ENCODE assay signal across 8 cellular contexts in genomic region chr11:35617687-35618496, GRCh38. TPM values are rescaled to one million over a fixed set of nuclear protein-coding genes. Genes with fewer than 3 reads are reported as not detected.
A peak's percentile ranks its signal among the peaks of the same experiment; 100 is the strongest.
DNase-seq lines count a peak whose midpoint lies in the region; ATAC-seq, FAIRE-seq and TF ChIP-seq lines count a peak whose summit lies in the region.

FJX1 (plus strand) TSS chr11:35618460; CDS start chr11:35618637, 177 bp downstream.

- FAIRE-seq in A549 (lab: Jason Lieb, UNC): no peak

- POLR2A ChIA-PET in A549 (lab: Yijun Ruan, JAX): interaction anchor here (0.7 to 1.7 kb wide), 5 partner anchors 38 to 861 kb away, joined by 3 to 5 read pairs (median 3); partner anchors contain the start of gene LDLRAD3

- H3K36me3 ChIP-seq in upper lobe of left lung: no peaks in the 10 kb centered on the region

- H3K9me3 ChIP-seq in A549: no peaks in the 10 kb centered on the region
- no peaks in the 10 kb centered on the region for H3K9me3 ChIP-seq in upper lobe of left lung

- DNase-seq in A549 (ENCODE audit: low read depth in 1 of 2, low spot score in 1 of 2) (peak; percentile 81 to 83), NCI-H2171 treated with DMSO at 0.1 percent for 48 hours (lab: John Stamatoyannopoulos, UW) (peak; percentile 77), fibroblast of the aortic adventitia (ENCODE audit: low read depth) (peak; percentile 92), naive B cell (peak; percentile 16), upper lobe of left lung (peak; percentile 31 to 88)
- peak; percentile 22 to 23 for DNase-seq in activated T-cell treated with anti-CD3 and anti-CD28 coated beads, Interleukin-2, amount 50 U/mL, for 72 hours

- H3K4me3 Mint-ChIP-seq in activated T-cell treated with anti-CD3 and anti-CD28 coated beads, Interleukin-2, amount 50 U/mL, for 72 hours: peak within 1 kb of the TSS; percentile 79 to 86
- H3K4me3 Mint-ChIP-seq in naive B cell: peak within 1 kb of the TSS; percentile 79 to 91 (median 88)

- CTCF ChIA-PET in A549 (lab: Yijun Ruan, JAX): interaction anchor here (0.8 to 5.8 kb wide), 12 partner anchors 9 to 649 kb away, joined by 3 to 60 read pairs (median 4); no protein-coding TSS in a partner anchor

- TF ChIP-seq RAD21 in A549 (conservative IDR thresholded peaks at IDR 0.05 in 1 of 2, IDR thresholded peaks at IDR 0.05 in 1 of 2): no peak; a peak in 1 of 5 replicates

- peaks cover 4% of the 10 kb centered on the region for H3K4me1 Mint-ChIP-seq in activated T-cell treated with anti-CD3 and anti-CD28 coated beads, Interleukin-2, amount 50 U/mL, for 72 hours (ENCODE audit: low read depth)
- H3K4me1 Mint-ChIP-seq in naive B cell: peaks cover 5 to 23% (median 10%) of the 10 kb centered on the region in 3 donors

- H3K4me2 ChIP-seq in A549: peak within 1 kb of the TSS; percentile 94

- H3K9me3 Mint-ChIP-seq in activated T-cell treated with anti-CD3 and anti-CD28 coated beads, Interleukin-2, amount 50 U/mL, for 72 hours: no peaks in the 10 kb centered on the region
- peaks cover 0 to 1% (median 0%) of the 10 kb centered on the region in 7 donors for H3K9me3 Mint-ChIP-seq in naive B cell

- H3K27me3 ChIP-seq in upper lobe of left lung: peaks cover 0 to 8% (median 3%) of the 10 kb centered on the region in 4 donors

- 7% methylated on average over 20 of the region's 57 CpGs for WGBS in A549 (ENCODE audit: missing lambda C conversion rate)
- WGBS in upper lobe of left lung, 2 donors: 1 to 3% methylated on average over 13 to 43 of the region's 57 CpGs

- peaks cover 58% of the 10 kb centered on the region for H3K27me3 Mint-ChIP-seq in activated T-cell treated with anti-CD3 and anti-CD28 coated beads, Interleukin-2, amount 50 U/mL, for 72 hours (ENCODE audit: low read depth)
- H3K27me3 Mint-ChIP-seq in naive B cell: peaks cover 29 to 59% (median 53%) of the 10 kb centered on the region in 3 donors

- TF ChIP-seq POLR2A in A549 (IDR thresholded peaks at IDR 0.05; ENCODE audit: low read length): peak; percentile 19; the same call in 1 of the 2 replicates
- TF ChIP-seq POLR2A in upper lobe of left lung (IDR thresholded peaks at IDR 0.05): no peak

- no peak within 1 kb of the TSS for H3K27ac Mint-ChIP-seq in activated T-cell treated with anti-CD3 and anti-CD28 coated beads, Interleukin-2, amount 50 U/mL, for 72 hours
- H3K27ac Mint-ChIP-seq in naive B cell: peak within 1 kb of the TSS in 1 of 6 donors; percentile 47

- peaks cover 0 to 2% of the 10 kb centered on the region in 2 donors for H3K36me3 Mint-ChIP-seq in activated T-cell treated with anti-CD3 and anti-CD28 coated beads, Interleukin-2, amount 50 U/mL, for 72 hours (ENCODE audit: insufficient read depth in 2 of 2)
- no peaks in the 10 kb centered on the region for H3K36me3 Mint-ChIP-seq in naive B cell

- H3K27ac ChIP-seq in A549 (peak within 1 kb of the TSS; percentile 94 to 97), upper lobe of left lung (peak within 1 kb of the TSS; percentile 81 to 83 (median 82))

- H3K4me1 ChIP-seq in A549 (peaks cover 46% of the 10 kb centered on the region; the same call in 2 of the 3 replicates), upper lobe of left lung (peaks cover 24 to 46% (median 37%) of the 10 kb centered on the region in 4 donors)

- H3K4me3 ChIP-seq in A549: peak within 1 kb of the TSS; percentile 90
- peak within 1 kb of the TSS; percentile 79 for H3K4me3 ChIP-seq in GM12875 (ENCODE audit: low read depth, low read length)
- peak within 1 kb of the TSS; percentile 76 for H3K4me3 ChIP-seq in fibroblast of the aortic adventitia (ENCODE audit: low read depth, low read length)
- H3K4me3 ChIP-seq in upper lobe of left lung: peak within 1 kb of the TSS; percentile 47 to 72 (median 66)

- TF ChIP-seq EP300 in A549 (IDR thresholded peaks at IDR 0.05) (peak in 1 of 2 experiments; percentile 27; a peak in 1 of 5 replicates), upper lobe of left lung (IDR thresholded peaks at IDR 0.05) (no peak)

- TF ChIP-seq CTCF in A549 (IDR thresholded peaks at IDR 0.05) (no peak), GM12875 (IDR thresholded peaks at IDR 0.05; ENCODE audit: borderline replicate concordance, insufficient read depth, low read depth, low read length) (no peak), fibroblast of the aortic adventitia (IDR thresholded peaks at IDR 0.05; ENCODE audit: insufficient read depth, low read length) (no peak), upper lobe of left lung (IDR thresholded peaks at IDR 0.05) (no peak)

- peak; percentile 68 to 73 for ATAC-seq in A549
- peak; percentile 28 for ATAC-seq in HG02840 (IDR thresholded peaks at IDR 0.05; ENCODE audit: low FRiP score, unreplicated experiment)
- ATAC-seq in activated T-cell treated with anti-CD3 and anti-CD28 coated beads, Interleukin-2, amount 50 U/mL, for 72 hours (replicated peaks in 1 of 2): peak; percentile 25 to 31
- ATAC-seq in naive B cell (ENCODE audit: low read depth in 2 of 2): peak; percentile 20 to 24
- peak; percentile 68 to 85 for ATAC-seq in upper lobe of left lung (ENCODE audit: low FRiP score in 2 of 2)

TF ChIP-seq in A549, 52 proteins besides CTCF, POLR2A, EP300 and RAD21:
- TF ChIP-seq BCL3 (IDR thresholded peaks at IDR 0.05) (0 out of 3 replicates have a peak, but pooled peaks have one; percentile 49), E2F6 (IDR thresholded peaks at IDR 0.05; ENCODE audit: borderline replicate concordance, low read depth) (peak; percentile 83), JUN (IDR thresholded peaks at IDR 0.05) (peak in 1 of 2 experiments; percentile 82; a peak in 4 of 5 replicates), MAX (IDR thresholded peaks at IDR 0.05) (peak; percentile 93), ESRRA (IDR thresholded peaks at IDR 0.05; ENCODE audit: borderline replicate concordance, low read length) (no peak), BHLHE40 (IDR thresholded peaks at IDR 0.05; ENCODE audit: low read depth, low read length) (no peak), MAFK (IDR thresholded peaks at IDR 0.05; ENCODE audit: partially characterized antibody) (no peak), HES2 (IDR thresholded peaks at IDR 0.05) (no peak)

RNA-seq across cellular contexts. Expression of gene FJX1, which starts in this region (rescaled TPM):
- polyA plus RNA-seq in A549 (2011; rRNA removed) (6.5 and 7.1 TPM in 2 replicates), A549 (2017; fragmentation: RNase III; extraction: RNeasy Plus Mini Kit Qiagen cat#74134 plus additional on column Dnase treatment) (14.5 to 17.9 TPM (median 15.6 TPM) in 3 replicates), naive B cell (ENCODE audit: low read depth in 6 of 6) (under 1 TPM in 2 of 6 donors, not detected in 4; 0.21 to 0.32 TPM)
- polyA plus RNA-seq in A549 (2012; cell fraction: cytosol; rRNA removed): 16.4 and 23.4 TPM in 2 replicates
- 23.7 and 31.3 TPM in 2 replicates for polyA plus RNA-seq in A549 (2012; cell fraction: nucleus; rRNA removed)
- polyA minus RNA-seq in A549 (2011; rRNA and poly(A)+ RNA removed): 5.4 and 5.9 TPM in 2 replicates
- total RNA-seq in activated T-cell treated with anti-CD3 and anti-CD28 coated beads, Interleukin-2, amount 50 U/mL, for 72 hours: under 1 TPM; 0.46 to 0.89 TPM
- total RNA-seq in fibroblast of the aortic adventitia (ENCODE audit: low replicate concordance) (8.3 and 78.2 TPM in 2 replicates), upper lobe of left lung (1 to 10 TPM; 2.5 to 9.2 (median 6.1) TPM)

Comparison
In these comparisons a context has a peak if more than half of its experiments do, and no peak if none do; other contexts are left out.
1. Peak in every context shown above with its lines: DNase-seq, ATAC-seq, H3K4me3 ChIP-seq and H3K27ac ChIP-seq.
2. RNA of gene FJX1 (polyA plus RNA-seq): 6.5 to 31.3 TPM in A549; 0.21 to 0.32 TPM in naive B cell; every median in the first group is over 4 times any median in the second.
3. Peak in DNase-seq and ATAC-seq in activated T-cell treated with anti-CD3 and anti-CD28 coated beads, Interleukin-2, amount 50 U/mL, for 72 hours; RNA of the gene not detected or under 1 TPM.
4. Peak in DNase-seq and ATAC-seq in naive B cell; RNA of the gene not detected or under 1 TPM.
5. ATAC-seq: peak in every context shown above with its lines; median percentile 76 in upper lobe of left lung; 70 in A549; 28 in HG02840; 28 in activated T-cell treated with anti-CD3 and anti-CD28 coated beads, Interleukin-2, amount 50 U/mL, for 72 hours; 22 in naive B cell.
6. DNase-seq: peak in every context shown above with its lines; median percentile 92 in fibroblast of the aortic adventitia; 82 in A549; 77 in NCI-H2171 treated with DMSO at 0.1 percent for 48 hours; 60 in upper lobe of left lung; 22 in activated T-cell treated with anti-CD3 and anti-CD28 coated beads, Interleukin-2, amount 50 U/mL, for 72 hours; 16 in naive B cell.